Comparison of ENCODE assay signal across 13 cellular contexts in genomic region chr14:61126083-61126962, GRCh38.
DNase-seq lines count a peak whose midpoint lies in the region; ATAC-seq and TF ChIP-seq lines count a peak whose summit lies in the region.
"Had no signal": no experiment of that assay in that cellular context is flagged by ENCODE, and none has a peak within 500 bp of the region (broad histone marks: within the 10 kb centered on the region; RNA-seq: fewer than 3 reads in every experiment).

No MANE protein-coding gene starts in this region.

- H3K9ac ChIP-seq in Loucy (ENCODE audit: low read depth, low read length, poor library complexity, severe bottlenecking) = peak overlapping the region; percentile 15

- no peaks in the 10 kb centered on the region for H3K27me3 ChIP-seq in Loucy (ENCODE audit: insufficient read depth, low read length, poor library complexity, severe bottlenecking)

- peaks cover 32% of the 10 kb centered on the region for H3K4me1 ChIP-seq in Loucy (ENCODE audit: insufficient read depth, low read length, poor library complexity, severe bottlenecking)

- POLR2A ChIA-PET in WTC11 (lab: Charles Lee) = no interaction called here

- H3K4me3 ChIP-seq in Loucy (ENCODE audit: low read length, poor library complexity, severe bottlenecking) = no peak overlapping the region

- peak overlapping the region; percentile 23 for H3K4me2 ChIP-seq in Loucy (ENCODE audit: low read depth, low read length, poor library complexity, severe bottlenecking)

- H4K20me1 ChIP-seq in Loucy (ENCODE audit: insufficient read depth, low read length, poor library complexity, severe bottlenecking) = no peaks in the 10 kb centered on the region

- CTCF ChIA-PET in WTC11 (lab: Charles Lee) = interaction anchor here (0.8 kb wide), 1 partner anchor 27 kb away, joined by 4 read pairs; no protein-coding TSS in a partner anchor

- H2AFZ ChIP-seq in Loucy (ENCODE audit: low read length) = peak overlapping the region; percentile 32; the same call in 1 of the 2 replicates

- DNase-seq in DMS79 (lab: John Stamatoyannopoulos, UW) (peak; percentile 26), WTC11 (ENCODE audit: low spot score) (no peak), NCI-H774 (lab: John Stamatoyannopoulos, UW) (no peak), NCI-H187 treated with DMSO at 0.1 percent for 48 hours (lab: John Stamatoyannopoulos, UW) (no peak), pons (ENCODE audit: low spot score) (no peak)
- DNase-seq: activated CD8-positive, alpha-beta memory T cell treated with anti-CD3 and anti-CD28 coated beads, Interleukin-2, amount 10 ng/mL, durations not matched to agents 7 days and 5 days; activated naive CD4-positive, alpha-beta T cell; kidney glomerular epithelial cell; NCI-H1930; stimulated activated naive CD4-positive, alpha-beta T cell treated with Interleukin-2 at 50 U/mL for 16 hours had no signal

- no peak overlapping the region for H3K4me3 Mint-ChIP-seq in WTC11
- H3K4me3 Mint-ChIP-seq in nephron = peak overlapping the region in 1 of 3 experiments; percentile 25
- H3K4me3 Mint-ChIP-seq: activated CD8-positive, alpha-beta memory T cell treated with anti-CD3 and anti-CD28 coated beads, Interleukin-2, amount 10 ng/mL, durations not matched to agents 7 days and 5 days had no signal

- no peaks in the 10 kb centered on the region for H3K9me2 ChIP-seq in Loucy (replicated peaks; ENCODE audit: low read depth, low read length)

- no peak for TF ChIP-seq CTCF in Loucy (conservative IDR thresholded peaks at IDR 0.05; ENCODE audit: low read length)
- TF ChIP-seq CTCF in WTC11 (IDR thresholded peaks at IDR 0.05) = no peak
- no peak for TF ChIP-seq CTCF in nephron (IDR thresholded peaks at IDR 0.05; ENCODE audit: unreplicated experiment in 3 of 3)

- H3K9me3 Mint-ChIP-seq in WTC11 = peaks cover 14% of the 10 kb centered on the region
- H3K9me3 Mint-ChIP-seq in nephron = peaks cover under 1% of the 10 kb centered on the region

- H3K27ac Mint-ChIP-seq in WTC11 = no peak overlapping the region
- H3K27ac Mint-ChIP-seq in nephron = peak overlapping the region; percentile 79 to 91 (median 88)
- H3K27ac Mint-ChIP-seq: activated CD8-positive, alpha-beta memory T cell treated with anti-CD3 and anti-CD28 coated beads, Interleukin-2, amount 10 ng/mL, durations not matched to agents 7 days and 5 days had no signal

- H3K4me1 Mint-ChIP-seq in WTC11 = peaks cover 36% of the 10 kb centered on the region
- H3K4me1 Mint-ChIP-seq in nephron = peaks cover 65% of the 10 kb centered on the region

- H3K36me3 ChIP-seq in Loucy (ENCODE audit: insufficient read depth, low read length) = no peaks in the 10 kb centered on the region

- ATAC-seq in WTC11 (peak; percentile 19; the same call in 1 of the 2 replicates), GM19452 (IDR thresholded peaks at IDR 0.05; ENCODE audit: unreplicated experiment) (no peak)

- H3K27me3 Mint-ChIP-seq in WTC11 (ENCODE audit: low read depth) = no peaks in the 10 kb centered on the region
- peaks cover 4% of the 10 kb centered on the region for H3K27me3 Mint-ChIP-seq in nephron (ENCODE audit: low read depth)

- no peaks in the 10 kb centered on the region for H3F3A ChIP-seq in Loucy (ENCODE audit: low read depth)

- no peaks in the 10 kb centered on the region for H3K9me3 ChIP-seq in Loucy (ENCODE audit: insufficient read depth, low read depth, low read length)

- peaks cover 10% of the 10 kb centered on the region for H3K36me3 Mint-ChIP-seq in WTC11
- H3K36me3 Mint-ChIP-seq in nephron (ENCODE audit: low read depth) = no peaks in the 10 kb centered on the region

- no peaks in the 10 kb centered on the region for H3K79me2 ChIP-seq in Loucy (ENCODE audit: insufficient read depth, low read length)

TF ChIP-seq in WTC11, 78 proteins besides CTCF, POLR2A, EP300 and RAD21:
- TF ChIP-seq MYBL2 (CRISPR knock-in tag; IDR thresholded peaks at IDR 0.05) (no peak), ZBTB43 (CRISPR knock-in tag; IDR thresholded peaks at IDR 0.05) (no peak), ZNF138 (CRISPR knock-in tag; conservative IDR thresholded peaks at IDR 0.05) (no peak), NFATC4 (CRISPR knock-in tag; IDR thresholded peaks at IDR 0.05) (no peak), ZNF512 (CRISPR knock-in tag; IDR thresholded peaks at IDR 0.05; ENCODE audit: borderline replicate concordance) (no peak), MAX (CRISPR knock-in tag; IDR thresholded peaks at IDR 0.05) (no peak), MXD4 (CRISPR knock-in tag; IDR thresholded peaks at IDR 0.05; ENCODE audit: borderline replicate concordance) (no peak), FOXP1 (CRISPR knock-in tag; IDR thresholded peaks at IDR 0.05; ENCODE audit: borderline replicate concordance) (no peak), ZNF263 (CRISPR knock-in tag; IDR thresholded peaks at IDR 0.05; ENCODE audit: low read depth) (no peak), GABPB1 (CRISPR knock-in tag; IDR thresholded peaks at IDR 0.05) (no peak), ELF4 (CRISPR knock-in tag; IDR thresholded peaks at IDR 0.05; ENCODE audit: low read depth) (no peak), SOX15 (CRISPR knock-in tag; IDR thresholded peaks at IDR 0.05) (no peak), E2F4 (CRISPR knock-in tag; IDR thresholded peaks at IDR 0.05; ENCODE audit: borderline replicate concordance, low read depth) (no peak), CREB1 (CRISPR knock-in tag; IDR thresholded peaks at IDR 0.05) (no peak), TP53 (CRISPR knock-in tag; IDR thresholded peaks at IDR 0.05) (no peak), ZNF671 (CRISPR knock-in tag; IDR thresholded peaks at IDR 0.05) (no peak), SP1 (CRISPR knock-in tag; conservative IDR thresholded peaks at IDR 0.05) (no peak)
